Comparison of ENCODE assay signal across 9 cellular contexts in the genomic region with DNA sequence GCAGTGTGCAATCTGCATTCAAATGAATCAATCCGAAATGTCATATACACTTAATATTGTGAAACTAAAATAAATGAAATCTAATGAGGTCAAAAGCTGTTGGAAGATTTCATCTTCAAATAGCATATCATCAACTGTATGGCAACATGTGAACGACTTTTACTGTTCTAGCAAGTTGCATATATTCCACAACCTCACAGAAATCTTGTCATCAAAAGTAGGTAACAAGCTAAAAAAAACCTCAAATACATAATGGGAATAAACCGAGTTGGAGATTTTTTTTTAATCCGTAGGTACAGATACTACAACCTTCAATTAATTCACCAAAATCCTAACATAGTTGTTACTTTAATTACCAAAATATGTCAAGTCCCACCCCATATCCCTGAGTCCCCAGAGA. TPM values are rescaled to one million over a fixed set of nuclear protein-coding genes. Genes with fewer than 3 reads are reported as not detected.
A peak's percentile ranks its signal among the peaks of the same experiment; 100 is the strongest.
DNase-seq lines count a peak whose midpoint lies in the region; ATAC-seq, FAIRE-seq and TF ChIP-seq lines count a peak whose summit lies in the region.
"Had no signal": no experiment of that assay in that cellular context is flagged by ENCODE, and none has a peak within 500 bp of the region (broad histone marks: within the 10 kb centered on the region; RNA-seq: fewer than 3 reads in every experiment).

No MANE protein-coding gene starts in this region.

- TF ChIP-seq EP300 in HepG2 (IDR thresholded peaks at IDR 0.05; ENCODE audit: low read depth in 2 of 2, low read length in 2 of 2) (no peak), HepG2 (CRISPR knock-in tag; IDR thresholded peaks at IDR 0.05; ENCODE audit: borderline replicate concordance) (no peak)

- no peaks in the 10 kb centered on the region for H3K27me3 ChIP-seq in HepG2 (ENCODE audit: control insufficient read depth in 1 of 2, insufficient read depth in 2 of 2, low read length in 2 of 2)

- no peaks in the 10 kb centered on the region for H3K9me3 Mint-ChIP-seq in activated naive CD4-positive, alpha-beta T cell treated with anti-CD3 and anti-CD28 coated beads, Interleukin-2, amount 10 ng/mL, durations not matched to agents 7 days and 5 days
- peaks cover 2% of the 10 kb centered on the region for H3K9me3 Mint-ChIP-seq in activated naive CD8-positive, alpha-beta T cell treated with anti-CD3 and anti-CD28 coated beads for 36 hours
- no peaks in the 10 kb centered on the region for H3K9me3 Mint-ChIP-seq in type B pancreatic cell

- TSS peak; percentile 58 for BruUV-seq in HepG2 (replicated peaks; lab: Mats Ljungman, UMichigan)

- no peak overlapping the region for H2AFZ ChIP-seq in HepG2 (ENCODE audit: low read length)

- CTCF ChIA-PET in activated naive CD4-positive, alpha-beta T cell treated with anti-CD3 and anti-CD28 coated beads, Interleukin-2, amount 10 ng/mL, durations not matched to agents 7 days and 5 days (lab: Charles Lee), result interaction anchor here (1.2 to 2.7 kb wide), 3 partner anchors 15 to 235 kb away, joined by 5 to 8 read pairs (median 7); no protein-coding TSS in a partner anchor
- CTCF ChIA-PET in HepG2 (lab: Yijun Ruan, JAX; ENCODE audit: low intra/inter-chr PET ratio, low total read pairs), result no interaction called here

- 0 out of 5 replicates have a peak, but pooled peaks cover 0 to 3% of the 10 kb centered on the region in 2 experiments for H3K36me3 ChIP-seq in HepG2 (replicated peaks in 1 of 2; ENCODE audit: control insufficient read depth in 1 of 2, insufficient read depth in 2 of 2, low read length in 2 of 2)

- peak overlapping the region; percentile 97 for H3K27ac Mint-ChIP-seq in activated naive CD4-positive, alpha-beta T cell treated with anti-CD3 and anti-CD28 coated beads, Interleukin-2, amount 10 ng/mL, durations not matched to agents 7 days and 5 days
- H3K27ac Mint-ChIP-seq in activated naive CD8-positive, alpha-beta T cell treated with anti-CD3 and anti-CD28 coated beads for 36 hours, result peak overlapping the region; percentile 95
- peak overlapping the region; percentile 98 for H3K27ac Mint-ChIP-seq in type B pancreatic cell

- peak overlapping the region; percentile 87 to 95 (median 95) for H3K4me3 ChIP-seq in HepG2 (replicated peaks in 1 of 3; ENCODE audit: insufficient read depth in 1 of 3, low read depth in 2 of 3, low read length in 3 of 3)

- H4K20me1 ChIP-seq in HepG2 (ENCODE audit: insufficient read depth, low read length), result peaks cover 17% of the 10 kb centered on the region

- H3K4me1 Mint-ChIP-seq in activated naive CD4-positive, alpha-beta T cell treated with anti-CD3 and anti-CD28 coated beads, Interleukin-2, amount 10 ng/mL, durations not matched to agents 7 days and 5 days, result peaks cover 47% of the 10 kb centered on the region
- H3K4me1 Mint-ChIP-seq in activated naive CD8-positive, alpha-beta T cell treated with anti-CD3 and anti-CD28 coated beads for 36 hours, result peaks cover 34% of the 10 kb centered on the region
- peaks cover 22% of the 10 kb centered on the region for H3K4me1 Mint-ChIP-seq in type B pancreatic cell (ENCODE audit: unreplicated experiment)

- peaks cover 63% of the 10 kb centered on the region for H3K4me1 ChIP-seq in HepG2 (ENCODE audit: insufficient read depth, low read length)

- H3K36me3 Mint-ChIP-seq in activated naive CD4-positive, alpha-beta T cell treated with anti-CD3 and anti-CD28 coated beads, Interleukin-2, amount 10 ng/mL, durations not matched to agents 7 days and 5 days, result peaks cover 14% of the 10 kb centered on the region
- peaks cover 11% of the 10 kb centered on the region for H3K36me3 Mint-ChIP-seq in activated naive CD8-positive, alpha-beta T cell treated with anti-CD3 and anti-CD28 coated beads for 36 hours
- H3K36me3 Mint-ChIP-seq in type B pancreatic cell, result peaks cover 6% of the 10 kb centered on the region

- 0% methylated on average over 4 of the region's 4 CpGs for WGBS in HepG2 (ENCODE audit: low lambda C conversion rate)

- H3K27ac ChIP-seq in HepG2 (ENCODE audit: extremely low read length, insufficient read depth, low read length), result peak overlapping the region; percentile 97

- POLR2A ChIA-PET in HepG2 (lab: Yijun Ruan, JAX), result interaction anchor here (1.2 to 1.9 kb wide), 3 partner anchors 26 to 100 kb away, joined by 3 to 16 read pairs (median 4); a partner anchor contains a TSS

- in situ Hi-C loops in HepG2 (cut with HindIII; ENCODE audit: extremely low pct_ligation_motif_present, low pct_unique_long_range_greater_than_20kb), result no loop called here

- peaks cover 55% of the 10 kb centered on the region for H3K79me2 ChIP-seq in HepG2 (ENCODE audit: insufficient read depth, low read length)

- TF ChIP-seq RAD21 in HepG2 (CRISPR knock-in tag; IDR thresholded peaks at IDR 0.05), result no peak

- peaks cover 4% of the 10 kb centered on the region for H3K27me3 Mint-ChIP-seq in activated naive CD4-positive, alpha-beta T cell treated with anti-CD3 and anti-CD28 coated beads, Interleukin-2, amount 10 ng/mL, durations not matched to agents 7 days and 5 days
- no peaks in the 10 kb centered on the region for H3K27me3 Mint-ChIP-seq in activated naive CD8-positive, alpha-beta T cell treated with anti-CD3 and anti-CD28 coated beads for 36 hours
- no peaks in the 10 kb centered on the region for H3K27me3 Mint-ChIP-seq in type B pancreatic cell

- ATAC-seq in HepG2 (no peak), HG03175 (IDR thresholded peaks at IDR 0.05; ENCODE audit: unreplicated experiment) (no peak)

- no peak for FAIRE-seq in HepG2 (lab: Jason Lieb, UNC)
- FAIRE-seq: colon had no signal

- peak overlapping the region; percentile 98 for H3K4me3 Mint-ChIP-seq in activated naive CD4-positive, alpha-beta T cell treated with anti-CD3 and anti-CD28 coated beads, Interleukin-2, amount 10 ng/mL, durations not matched to agents 7 days and 5 days
- peak overlapping the region; percentile 96 for H3K4me3 Mint-ChIP-seq in activated naive CD8-positive, alpha-beta T cell treated with anti-CD3 and anti-CD28 coated beads for 36 hours
- H3K4me3 Mint-ChIP-seq in type B pancreatic cell, result peak overlapping the region; percentile 97

- TF ChIP-seq CTCF in HepG2 (CRISPR knock-in tag; IDR thresholded peaks at IDR 0.05) (no peak), type B pancreatic cell (conservative IDR thresholded peaks at IDR 0.05) (no peak)

- H3K4me2 ChIP-seq in HepG2 (ENCODE audit: low read depth, low read length), result peak overlapping the region; percentile 76

- DNase-seq in activated naive CD4-positive, alpha-beta T cell treated with anti-CD3 and anti-CD28 coated beads, Interleukin-2, amount 10 ng/mL, durations not matched to agents 7 days and 5 days, result no peak
- no peak for DNase-seq in activated naive CD4-positive, alpha-beta T cell treated with anti-CD3 and anti-CD28 coated beads, Interleukin-2, amount 50 U/mL, for 16 hours
- DNase-seq in activated naive CD8-positive, alpha-beta T cell treated with anti-CD3 and anti-CD28 coated beads for 36 hours, result no peak
- no peak for DNase-seq in HepG2 (ENCODE audit: low spot score)
- DNase-seq in type B pancreatic cell (ENCODE audit: extremely low spot score, unreplicated experiment), result no peak
- no peak for DNase-seq in NCI-H2029 (lab: John Stamatoyannopoulos, UW)
- no peak for DNase-seq in COR-L47 (lab: John Stamatoyannopoulos, UW)

- intact Hi-C loops in HepG2 (cut with micrococcal nuclease; ENCODE audit: unreplicated experiment), result loop anchor here (2.0 to 10.0 kb wide), 4 partner anchors 29 to 437 kb away; a partner anchor contains a TSS

- TF ChIP-seq POLR2A in HepG2 (IDR thresholded peaks at IDR 0.05; ENCODE audit: insufficient read depth in 1 of 2, low read depth in 2 of 2, low read length in 2 of 2), result no peak

- peak overlapping the region; percentile 94 for H3K9ac ChIP-seq in HepG2 (ENCODE audit: insufficient read depth, low read depth, low read length)

- no peaks in the 10 kb centered on the region for H3K9me3 ChIP-seq in HepG2 (ENCODE audit: low read length)

RNA-seq across cellular contexts. Expression of a gene that starts 1.1 kb away (rescaled TPM):
- 100 to 1,000 TPM; 116 to 118 TPM for total RNA-seq in activated naive CD8-positive, alpha-beta T cell treated with anti-CD3 and anti-CD28 coated beads for 36 hours
- total RNA-seq in HepG2 (2016; rRNA removed; fragmentation: Illumina TruSeq; extraction: Trizol) (52.8 and 79.5 TPM in 2 replicates), type B pancreatic cell (ENCODE audit: low replicate concordance) (78.6 and 174 TPM in 2 replicates)
- 116 and 122 TPM in 2 replicates for total RNA-seq in HepG2 (2016; cell fraction: cytosol; rRNA removed; fragmentation: Illumina TruSeq; extraction: Trizol; ENCODE audit: low read depth)
- total RNA-seq in HepG2 (2016; cell fraction: insoluble cytoplasmic fraction; rRNA removed; fragmentation: Illumina TruSeq; extraction: Trizol), result 55.6 and 78.0 TPM in 2 replicates
- 44.6 and 47.8 TPM in 2 replicates for total RNA-seq in HepG2 (2016; cell fraction: membrane; rRNA removed; fragmentation: Illumina TruSeq; extraction: Trizol)
- 33.0 and 35.9 TPM in 2 replicates for total RNA-seq in HepG2 (2016; cell fraction: nucleus; rRNA removed; fragmentation: Illumina TruSeq; extraction: Trizol)
- 35.6 and 61.1 TPM in 2 replicates for polyA plus RNA-seq in HepG2 (2011; rRNA removed)
- 23.4 and 43.1 TPM in 2 replicates for polyA plus RNA-seq in HepG2 (2011; cell fraction: cytosol; rRNA removed)
- 33.0 and 38.2 TPM in 2 replicates for polyA plus RNA-seq in HepG2 (2011; cell fraction: nucleus; rRNA removed)
- polyA plus RNA-seq in HepG2 (2012), result 20.2 and 22.4 TPM in 2 replicates
- polyA plus RNA-seq in HepG2 (2016; cell fraction: cytosol; fragmentation: Illumina TruSeq; extraction: Trizol; ENCODE audit: low read depth), result 2.3 and 2.6 TPM in 2 replicates
- 67.1 and 71.0 TPM in 2 replicates for polyA plus RNA-seq in HepG2 (2016; cell fraction: insoluble cytoplasmic fraction; fragmentation: Illumina TruSeq; extraction: Trizol; ENCODE audit: low read depth)
- 10.9 and 11.4 TPM in 2 replicates for polyA plus RNA-seq in HepG2 (2016; cell fraction: membrane; fragmentation: Illumina TruSeq; extraction: Trizol; ENCODE audit: low read depth)
- 30.4 TPM in 2 replicates for polyA plus RNA-seq in HepG2 (2016; cell fraction: nucleus; fragmentation: Illumina TruSeq; extraction: Trizol; ENCODE audit: insufficient read depth, low read depth)
- polyA minus RNA-seq in HepG2 (2011; rRNA and poly(A)+ RNA removed; ENCODE audit: low replicate concordance), result 104 and 144 TPM in 2 replicates
- 55.4 and 66.1 TPM in 2 replicates for polyA minus RNA-seq in HepG2 (2011; cell fraction: cytosol; rRNA and poly(A)+ RNA removed)
- polyA minus RNA-seq in HepG2 (2011; cell fraction: nucleus; rRNA and poly(A)+ RNA removed), result 44.7 and 50.8 TPM in 2 replicates

RNA-seq across cellular contexts. Expression of a gene that starts 47.6 kb away (rescaled TPM):
- 10 to 100 TPM; 21.4 to 22.3 TPM for total RNA-seq in activated naive CD8-positive, alpha-beta T cell treated with anti-CD3 and anti-CD28 coated beads for 36 hours
- total RNA-seq in HepG2 (2016; rRNA removed; fragmentation: Illumina TruSeq; extraction: Trizol) (55.3 and 76.3 TPM in 2 replicates), type B pancreatic cell (ENCODE audit: low replicate concordance) (37.5 and 38.6 TPM in 2 replicates)
- 26.8 and 28.8 TPM in 2 replicates for total RNA-seq in HepG2 (2016; cell fraction: cytosol; rRNA removed; fragmentation: Illumina TruSeq; extraction: Trizol; ENCODE audit: low read depth)
- 57.7 and 86.7 TPM in 2 replicates for total RNA-seq in HepG2 (2016; cell fraction: insoluble cytoplasmic fraction; rRNA removed; fragmentation: Illumina TruSeq; extraction: Trizol)
- total RNA-seq in HepG2 (2016; cell fraction: membrane; rRNA removed; fragmentation: Illumina TruSeq; extraction: Trizol), result 36.5 and 40.1 TPM in 2 replicates
- total RNA-seq in HepG2 (2016; cell fraction: nucleus; rRNA removed; fragmentation: Illumina TruSeq; extraction: Trizol), result 32.2 and 40.4 TPM in 2 replicates
- polyA plus RNA-seq in HepG2 (2011; rRNA removed), result 57.7 and 80.2 TPM in 2 replicates
- 36.9 and 43.5 TPM in 2 replicates for polyA plus RNA-seq in HepG2 (2011; cell fraction: cytosol; rRNA removed)
- 22.2 and 23.4 TPM in 2 replicates for polyA plus RNA-seq in HepG2 (2011; cell fraction: nucleus; rRNA removed)
- polyA plus RNA-seq in HepG2 (2012), result 47.7 and 65.1 TPM in 2 replicates
- polyA plus RNA-seq in HepG2 (2016; cell fraction: cytosol; fragmentation: Illumina TruSeq; extraction: Trizol; ENCODE audit: low read depth), result 18.6 and 21.0 TPM in 2 replicates
- polyA plus RNA-seq in HepG2 (2016; cell fraction: insoluble cytoplasmic fraction; fragmentation: Illumina TruSeq; extraction: Trizol; ENCODE audit: low read depth), result 69.6 and 82.4 TPM in 2 replicates
- polyA plus RNA-seq in HepG2 (2016; cell fraction: membrane; fragmentation: Illumina TruSeq; extraction: Trizol; ENCODE audit: low read depth), result 26.5 and 28.6 TPM in 2 replicates
- 38.5 and 39.3 TPM in 2 replicates for polyA plus RNA-seq in HepG2 (2016; cell fraction: nucleus; fragmentation: Illumina TruSeq; extraction: Trizol; ENCODE audit: insufficient read depth, low read depth)
- 28.6 and 43.8 TPM in 2 replicates for polyA minus RNA-seq in HepG2 (2011; rRNA and poly(A)+ RNA removed; ENCODE audit: low replicate concordance)
- polyA minus RNA-seq in HepG2 (2011; cell fraction: cytosol; rRNA and poly(A)+ RNA removed), result 58.9 and 62.7 TPM in 2 replicates
- 66.0 and 70.4 TPM in 2 replicates for polyA minus RNA-seq in HepG2 (2011; cell fraction: nucleus; rRNA and poly(A)+ RNA removed)
